Comparison of ENCODE assay signal across 1 cellular context in the genomic region with DNA sequence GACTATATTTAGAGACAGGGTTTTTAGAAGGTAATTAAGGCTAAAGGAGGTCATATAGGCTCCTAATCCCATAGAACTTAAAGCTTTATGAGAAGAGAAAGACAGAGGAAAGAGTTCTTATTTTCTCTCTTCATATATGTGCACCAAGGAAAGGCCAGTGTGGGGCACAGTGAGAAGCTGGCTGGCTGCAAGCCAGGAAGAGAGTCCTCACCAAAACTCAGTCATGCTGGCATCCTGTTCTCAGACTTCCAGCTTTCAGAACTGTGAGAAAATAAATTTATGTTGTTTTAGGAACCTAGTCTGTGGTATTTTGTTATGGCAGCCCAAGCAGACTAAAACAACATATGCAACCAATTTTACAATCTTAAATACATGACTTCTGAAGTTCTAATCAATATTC.
TF ChIP-seq lines count a peak whose summit lies in the region.

No MANE protein-coding gene starts in this region.

TF ChIP-seq in GM23338, 12 proteins besides CTCF, POLR2A, EP300 and RAD21 (continued from another document):
- TF ChIP-seq, protein P1, sequence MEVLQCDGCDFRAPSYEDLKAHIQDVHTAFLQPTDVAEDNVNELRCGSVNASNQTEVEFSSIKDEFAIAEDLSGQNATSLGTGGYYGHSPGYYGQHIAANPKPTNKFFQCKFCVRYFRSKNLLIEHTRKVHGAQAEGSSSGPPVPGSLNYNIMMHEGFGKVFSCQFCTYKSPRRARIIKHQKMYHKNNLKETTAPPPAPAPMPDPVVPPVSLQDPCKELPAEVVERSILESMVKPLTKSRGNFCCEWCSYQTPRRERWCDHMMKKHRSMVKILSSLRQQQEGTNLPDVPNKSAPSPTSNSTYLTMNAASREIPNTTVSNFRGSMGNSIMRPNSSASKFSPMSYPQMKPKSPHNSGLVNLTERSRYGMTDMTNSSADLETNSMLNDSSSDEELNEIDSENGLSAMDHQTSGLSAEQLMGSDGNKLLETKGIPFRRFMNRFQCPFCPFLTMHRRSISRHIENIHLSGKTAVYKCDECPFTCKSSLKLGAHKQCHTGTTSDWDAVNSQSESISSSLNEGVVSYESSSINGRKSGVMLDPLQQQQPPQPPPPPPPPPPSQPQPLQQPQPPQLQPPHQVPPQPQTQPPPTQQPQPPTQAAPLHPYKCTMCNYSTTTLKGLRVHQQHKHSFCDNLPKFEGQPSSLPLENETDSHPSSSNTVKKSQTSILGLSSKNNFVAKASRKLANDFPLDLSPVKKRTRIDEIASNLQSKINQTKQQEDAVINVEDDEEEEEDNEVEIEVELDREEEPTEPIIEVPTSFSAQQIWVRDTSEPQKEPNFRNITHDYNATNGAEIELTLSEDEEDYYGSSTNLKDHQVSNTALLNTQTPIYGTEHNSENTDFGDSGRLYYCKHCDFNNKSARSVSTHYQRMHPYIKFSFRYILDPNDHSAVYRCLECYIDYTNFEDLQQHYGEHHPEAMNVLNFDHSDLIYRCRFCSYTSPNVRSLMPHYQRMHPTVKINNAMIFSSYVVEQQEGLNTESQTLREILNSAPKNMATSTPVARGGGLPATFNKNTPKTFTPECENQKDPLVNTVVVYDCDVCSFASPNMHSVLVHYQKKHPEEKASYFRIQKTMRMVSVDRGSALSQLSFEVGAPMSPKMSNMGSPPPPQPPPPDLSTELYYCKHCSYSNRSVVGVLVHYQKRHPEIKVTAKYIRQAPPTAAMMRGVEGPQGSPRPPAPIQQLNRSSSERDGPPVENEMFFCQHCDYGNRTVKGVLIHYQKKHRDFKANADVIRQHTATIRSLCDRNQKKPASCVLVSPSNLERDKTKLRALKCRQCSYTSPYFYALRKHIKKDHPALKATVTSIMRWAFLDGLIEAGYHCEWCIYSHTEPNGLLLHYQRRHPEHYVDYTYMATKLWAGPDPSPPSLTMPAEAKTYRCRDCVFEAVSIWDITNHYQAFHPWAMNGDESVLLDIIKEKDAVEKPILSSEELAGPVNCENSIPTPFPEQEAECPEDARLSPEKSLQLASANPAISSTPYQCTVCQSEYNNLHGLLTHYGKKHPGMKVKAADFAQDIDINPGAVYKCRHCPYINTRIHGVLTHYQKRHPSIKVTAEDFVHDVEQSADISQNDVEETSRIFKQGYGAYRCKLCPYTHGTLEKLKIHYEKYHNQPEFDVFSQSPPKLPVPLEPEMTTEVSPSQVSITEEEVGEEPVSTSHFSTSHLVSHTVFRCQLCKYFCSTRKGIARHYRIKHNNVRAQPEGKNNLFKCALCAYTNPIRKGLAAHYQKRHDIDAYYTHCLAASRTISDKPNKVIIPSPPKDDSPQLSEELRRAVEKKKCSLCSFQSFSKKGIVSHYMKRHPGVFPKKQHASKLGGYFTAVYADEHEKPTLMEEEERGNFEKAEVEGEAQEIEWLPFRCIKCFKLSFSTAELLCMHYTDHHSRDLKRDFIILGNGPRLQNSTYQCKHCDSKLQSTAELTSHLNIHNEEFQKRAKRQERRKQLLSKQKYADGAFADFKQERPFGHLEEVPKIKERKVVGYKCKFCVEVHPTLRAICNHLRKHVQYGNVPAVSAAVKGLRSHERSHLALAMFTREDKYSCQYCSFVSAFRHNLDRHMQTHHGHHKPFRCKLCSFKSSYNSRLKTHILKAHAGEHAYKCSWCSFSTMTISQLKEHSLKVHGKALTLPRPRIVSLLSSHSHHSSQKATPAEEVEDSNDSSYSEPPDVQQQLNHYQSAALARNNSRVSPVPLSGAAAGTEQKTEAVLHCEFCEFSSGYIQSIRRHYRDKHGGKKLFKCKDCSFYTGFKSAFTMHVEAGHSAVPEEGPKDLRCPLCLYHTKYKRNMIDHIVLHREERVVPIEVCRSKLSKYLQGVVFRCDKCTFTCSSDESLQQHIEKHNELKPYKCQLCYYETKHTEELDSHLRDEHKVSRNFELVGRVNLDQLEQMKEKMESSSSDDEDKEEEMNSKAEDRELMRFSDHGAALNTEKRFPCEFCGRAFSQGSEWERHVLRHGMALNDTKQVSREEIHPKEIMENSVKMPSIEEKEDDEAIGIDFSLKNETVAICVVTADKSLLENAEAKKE (CRISPR knock-in tag; IDR thresholded peaks at IDR 0.05) = no peak
- TF ChIP-seq JUNB (IDR thresholded peaks at IDR 0.05; ENCODE audit: unreplicated experiment) (no peak), EZH2phosphoT487 (IDR thresholded peaks at IDR 0.05; ENCODE audit: unreplicated experiment) (no peak)
- TF ChIP-seq, protein P2, sequence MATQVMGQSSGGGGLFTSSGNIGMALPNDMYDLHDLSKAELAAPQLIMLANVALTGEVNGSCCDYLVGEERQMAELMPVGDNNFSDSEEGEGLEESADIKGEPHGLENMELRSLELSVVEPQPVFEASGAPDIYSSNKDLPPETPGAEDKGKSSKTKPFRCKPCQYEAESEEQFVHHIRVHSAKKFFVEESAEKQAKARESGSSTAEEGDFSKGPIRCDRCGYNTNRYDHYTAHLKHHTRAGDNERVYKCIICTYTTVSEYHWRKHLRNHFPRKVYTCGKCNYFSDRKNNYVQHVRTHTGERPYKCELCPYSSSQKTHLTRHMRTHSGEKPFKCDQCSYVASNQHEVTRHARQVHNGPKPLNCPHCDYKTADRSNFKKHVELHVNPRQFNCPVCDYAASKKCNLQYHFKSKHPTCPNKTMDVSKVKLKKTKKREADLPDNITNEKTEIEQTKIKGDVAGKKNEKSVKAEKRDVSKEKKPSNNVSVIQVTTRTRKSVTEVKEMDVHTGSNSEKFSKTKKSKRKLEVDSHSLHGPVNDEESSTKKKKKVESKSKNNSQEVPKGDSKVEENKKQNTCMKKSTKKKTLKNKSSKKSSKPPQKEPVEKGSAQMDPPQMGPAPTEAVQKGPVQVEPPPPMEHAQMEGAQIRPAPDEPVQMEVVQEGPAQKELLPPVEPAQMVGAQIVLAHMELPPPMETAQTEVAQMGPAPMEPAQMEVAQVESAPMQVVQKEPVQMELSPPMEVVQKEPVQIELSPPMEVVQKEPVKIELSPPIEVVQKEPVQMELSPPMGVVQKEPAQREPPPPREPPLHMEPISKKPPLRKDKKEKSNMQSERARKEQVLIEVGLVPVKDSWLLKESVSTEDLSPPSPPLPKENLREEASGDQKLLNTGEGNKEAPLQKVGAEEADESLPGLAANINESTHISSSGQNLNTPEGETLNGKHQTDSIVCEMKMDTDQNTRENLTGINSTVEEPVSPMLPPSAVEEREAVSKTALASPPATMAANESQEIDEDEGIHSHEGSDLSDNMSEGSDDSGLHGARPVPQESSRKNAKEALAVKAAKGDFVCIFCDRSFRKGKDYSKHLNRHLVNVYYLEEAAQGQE (IDR thresholded peaks at IDR 0.05; ENCODE audit: unreplicated experiment) = no peak
- TF ChIP-seq, protein P3, sequence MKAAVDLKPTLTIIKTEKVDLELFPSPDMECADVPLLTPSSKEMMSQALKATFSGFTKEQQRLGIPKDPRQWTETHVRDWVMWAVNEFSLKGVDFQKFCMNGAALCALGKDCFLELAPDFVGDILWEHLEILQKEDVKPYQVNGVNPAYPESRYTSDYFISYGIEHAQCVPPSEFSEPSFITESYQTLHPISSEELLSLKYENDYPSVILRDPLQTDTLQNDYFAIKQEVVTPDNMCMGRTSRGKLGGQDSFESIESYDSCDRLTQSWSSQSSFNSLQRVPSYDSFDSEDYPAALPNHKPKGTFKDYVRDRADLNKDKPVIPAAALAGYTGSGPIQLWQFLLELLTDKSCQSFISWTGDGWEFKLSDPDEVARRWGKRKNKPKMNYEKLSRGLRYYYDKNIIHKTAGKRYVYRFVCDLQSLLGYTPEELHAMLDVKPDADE (IDR thresholded peaks at IDR 0.05) = no peak
